In genomic region chr9:134456740-134457315, GRCh38 we compare ENCODE assay signal across 9 cellular contexts.
DNase-seq lines count a peak whose midpoint lies in the region; ATAC-seq, FAIRE-seq and TF ChIP-seq lines count a peak whose summit lies in the region.
"Had no signal": no experiment of that assay in that cellular context is flagged by ENCODE, and none has a peak within 500 bp of the region (broad histone marks: within the 10 kb centered on the region; RNA-seq: fewer than 3 reads in every experiment).

No MANE protein-coding gene starts in this region.

- H3K79me2 ChIP-seq in HepG2 (ENCODE audit: insufficient read depth, low read length): no peaks in the 10 kb centered on the region

- POLR2A ChIA-PET in HepG2 (lab: Yijun Ruan, JAX): no interaction called here

- H3K4me3 ChIP-seq in liver (ENCODE audit: low read depth in 1 of 3, low read length in 3 of 3) (no peak overlapping the region), HepG2 (replicated peaks in 1 of 3; ENCODE audit: insufficient read depth in 1 of 3, low read depth in 2 of 3, low read length in 3 of 3) (no peak overlapping the region), colonic mucosa (peak overlapping the region; percentile 28), aorta (ENCODE audit: low read length in 2 of 2) (no peak overlapping the region)

- no peak for TF ChIP-seq POLR2A in HepG2 (IDR thresholded peaks at IDR 0.05; ENCODE audit: insufficient read depth in 1 of 2, low read depth in 2 of 2, low read length in 2 of 2)

- H3K4me1 Mint-ChIP-seq in natural killer cell treated with Interleukin-12 subunit alpha and Interleukin-12 subunit beta and Interleukin-15 and Interleukin-18, amount 100 ng/mL, for 72 hours (ENCODE audit: low read depth in 2 of 2): peaks cover 7 to 8% of the 10 kb centered on the region in 2 donors

- TF ChIP-seq RAD21 in liver (IDR thresholded peaks at IDR 0.05) (no peak), HepG2 (CRISPR knock-in tag; IDR thresholded peaks at IDR 0.05) (no peak)

- peak overlapping the region; percentile 75 for H3K4me3 Mint-ChIP-seq in natural killer cell treated with Interleukin-12 subunit alpha and Interleukin-12 subunit beta and Interleukin-15 and Interleukin-18, amount 100 ng/mL, for 72 hours

- BruUV-seq in HepG2 (replicated peaks; lab: Mats Ljungman, UMichigan): no TSS peak

- H3K4me2 ChIP-seq in HepG2 (ENCODE audit: low read depth, low read length): no peak overlapping the region

- H4K20me1 ChIP-seq in HepG2 (ENCODE audit: insufficient read depth, low read length): no peaks in the 10 kb centered on the region

- ATAC-seq in HepG2 (no peak), aorta (ENCODE audit: low FRiP score) (no peak)
- no peak for ATAC-seq in natural killer cell treated with Interleukin-12 subunit alpha and Interleukin-12 subunit beta and Interleukin-15 and Interleukin-18, amount 100 ng/mL, for 72 hours
- no peak for ATAC-seq in activated CD4-positive, CD25-positive, alpha-beta regulatory T cell treated with anti-CD3 and anti-CD28 coated beads, Interleukin-2, amount 50 U/mL, for 24 hours

- H3K36me3 Mint-ChIP-seq in natural killer cell treated with Interleukin-12 subunit alpha and Interleukin-12 subunit beta and Interleukin-15 and Interleukin-18, amount 100 ng/mL, for 72 hours: no peaks in the 10 kb centered on the region

- H3K4me1 ChIP-seq in liver (ENCODE audit: control insufficient read depth in 4 of 4, insufficient read depth in 4 of 4, low read length in 3 of 4): peaks cover 0 to 2% (median 0%) of the 10 kb centered on the region in 4 donors
- no peaks in the 10 kb centered on the region for H3K4me1 ChIP-seq in HepG2 (ENCODE audit: insufficient read depth, low read length)
- H3K4me1 ChIP-seq in colonic mucosa: peaks cover 15% of the 10 kb centered on the region
- peaks cover 0 to 4% of the 10 kb centered on the region in 2 donors for H3K4me1 ChIP-seq in aorta (ENCODE audit: control insufficient read depth in 1 of 2, insufficient read depth in 2 of 2, low read length in 2 of 2)

- peak overlapping the region; percentile 71 to 90 for H3K27ac Mint-ChIP-seq in natural killer cell treated with Interleukin-12 subunit alpha and Interleukin-12 subunit beta and Interleukin-15 and Interleukin-18, amount 100 ng/mL, for 72 hours

- no peak overlapping the region for H3K9ac ChIP-seq in liver (ENCODE audit: low read depth in 1 of 2, low read length in 2 of 2)
- no peak overlapping the region for H3K9ac ChIP-seq in HepG2 (ENCODE audit: insufficient read depth, low read depth, low read length)
- peak overlapping the region; percentile 41 to 71 for H3K9ac ChIP-seq in colonic mucosa (ENCODE audit: low read depth in 2 of 2, low read length in 2 of 2)

- DNase-seq in HepG2 (ENCODE audit: low spot score) (no peak), colonic mucosa (no peak), aorta (no peak), NCI-H1694 (lab: John Stamatoyannopoulos, UW) (no peak), cerebellum (ENCODE audit: low spot score) (no peak)
- DNase-seq in natural killer cell treated with Interleukin-12 subunit alpha and Interleukin-12 subunit beta and Interleukin-15 and Interleukin-18, amount 100 ng/mL, for 72 hours (ENCODE audit: low spot score): no peak
- DNase-seq: COR-L47 had no signal

- TF ChIP-seq CTCF in liver (IDR thresholded peaks at IDR 0.05; ENCODE audit: low read depth, low read length, missing input control): no peak
- TF ChIP-seq CTCF in HepG2 (CRISPR knock-in tag; IDR thresholded peaks at IDR 0.05): no peak
- TF ChIP-seq CTCF in colonic mucosa (IDR thresholded peaks at IDR 0.05): no peak

- no peaks in the 10 kb centered on the region for H3K27me3 Mint-ChIP-seq in natural killer cell treated with Interleukin-12 subunit alpha and Interleukin-12 subunit beta and Interleukin-15 and Interleukin-18, amount 100 ng/mL, for 72 hours

- H3K36me3 ChIP-seq in liver (ENCODE audit: control insufficient read depth in 4 of 4, insufficient read depth in 3 of 4, low read depth in 1 of 4, low read length in 3 of 4) (no peaks in the 10 kb centered on the region), HepG2 (replicated peaks in 1 of 2; ENCODE audit: control insufficient read depth in 1 of 2, insufficient read depth in 2 of 2, low read length in 2 of 2) (no peaks in the 10 kb centered on the region), colonic mucosa (no peaks in the 10 kb centered on the region), aorta (ENCODE audit: control insufficient read depth in 1 of 2, insufficient read depth in 2 of 2, low read length in 1 of 2) (no peaks in the 10 kb centered on the region)

- H3K27me3 ChIP-seq in liver (ENCODE audit: control insufficient read depth in 4 of 4, insufficient read depth in 4 of 4, low read length in 3 of 4) (no peaks in the 10 kb centered on the region), HepG2 (ENCODE audit: control insufficient read depth in 1 of 2, insufficient read depth in 2 of 2, low read length in 2 of 2) (peaks cover 2 to 48% of the 10 kb centered on the region in 2 experiments; a peak in 4 of 5 replicates), colonic mucosa (no peaks in the 10 kb centered on the region), aorta (ENCODE audit: control insufficient read depth in 1 of 2, insufficient read depth in 2 of 2, low read length in 1 of 2) (no peaks in the 10 kb centered on the region)

- in situ Hi-C loops in HepG2 (cut with HindIII; ENCODE audit: extremely low pct_ligation_motif_present, low pct_unique_long_range_greater_than_20kb): loop anchor here (10.0 kb wide), 1 partner anchor 278 kb away; no protein-coding TSS in a partner anchor

- no peak for FAIRE-seq in HepG2 (lab: Jason Lieb, UNC)

- TF ChIP-seq EP300 in HepG2 (IDR thresholded peaks at IDR 0.05; ENCODE audit: low read depth in 2 of 2, low read length in 2 of 2) (no peak), HepG2 (CRISPR knock-in tag; IDR thresholded peaks at IDR 0.05; ENCODE audit: borderline replicate concordance) (no peak)

- CTCF ChIA-PET in HepG2 (lab: Yijun Ruan, JAX; ENCODE audit: low intra/inter-chr PET ratio, low total read pairs): no interaction called here

- no peak overlapping the region for H2AFZ ChIP-seq in HepG2 (ENCODE audit: low read length)

- peaks cover 0 to 5% (median 4%) of the 10 kb centered on the region in 4 donors for H3K9me3 ChIP-seq in liver (ENCODE audit: control insufficient read depth in 4 of 4, low read length in 3 of 4)
- no peaks in the 10 kb centered on the region for H3K9me3 ChIP-seq in HepG2 (ENCODE audit: low read length)
- no peaks in the 10 kb centered on the region for H3K9me3 ChIP-seq in colonic mucosa
- H3K9me3 ChIP-seq in aorta (ENCODE audit: control insufficient read depth, low read length): no peaks in the 10 kb centered on the region

- no peaks in the 10 kb centered on the region for H3K9me3 Mint-ChIP-seq in natural killer cell treated with Interleukin-12 subunit alpha and Interleukin-12 subunit beta and Interleukin-15 and Interleukin-18, amount 100 ng/mL, for 72 hours

- H3K27ac ChIP-seq in liver (ENCODE audit: low read depth in 1 of 2, low read length in 2 of 2) (peak overlapping the region; percentile 70 to 71), HepG2 (ENCODE audit: extremely low read length, insufficient read depth, low read length) (no peak overlapping the region), colonic mucosa (peak overlapping the region; percentile 92), aorta (ENCODE audit: low read depth in 1 of 2, low read length in 2 of 2) (peak overlapping the region; percentile 57 to 64)

- WGBS in liver: 87% methylated on average over 12 of the region's 12 CpGs
- WGBS in HepG2 (ENCODE audit: low lambda C conversion rate): 14% methylated on average over 6 of the region's 12 CpGs
- WGBS in aorta, 2 donors: 78 to 80% methylated on average over 12 of the region's 12 CpGs

- intact Hi-C loops in HepG2 (cut with micrococcal nuclease; ENCODE audit: unreplicated experiment) (no loop called here), colonic mucosa (cut with DNase I) (no loop called here), aorta (cut with DNase I) (loop anchor here in 1 of 2 donors (5.0 kb wide), 1 partner anchor 90 kb away; no protein-coding TSS in a partner anchor)

TF ChIP-seq in liver, 16 proteins besides CTCF, POLR2A, EP300 and RAD21:
- TF ChIP-seq HNF4G (IDR thresholded peaks at IDR 0.05) (no peak), FOXA1 (IDR thresholded peaks at IDR 0.05) (no peak), SP1 (IDR thresholded peaks at IDR 0.05) (no peak)

TF ChIP-seq in HepG2, 621 proteins besides CTCF, POLR2A, EP300 and RAD21:
- no peak for TF ChIP-seq RXRB (CRISPR knock-in tag; IDR thresholded peaks at IDR 0.05; ENCODE audit: borderline replicate concordance)
- TF ChIP-seq, protein P1, sequence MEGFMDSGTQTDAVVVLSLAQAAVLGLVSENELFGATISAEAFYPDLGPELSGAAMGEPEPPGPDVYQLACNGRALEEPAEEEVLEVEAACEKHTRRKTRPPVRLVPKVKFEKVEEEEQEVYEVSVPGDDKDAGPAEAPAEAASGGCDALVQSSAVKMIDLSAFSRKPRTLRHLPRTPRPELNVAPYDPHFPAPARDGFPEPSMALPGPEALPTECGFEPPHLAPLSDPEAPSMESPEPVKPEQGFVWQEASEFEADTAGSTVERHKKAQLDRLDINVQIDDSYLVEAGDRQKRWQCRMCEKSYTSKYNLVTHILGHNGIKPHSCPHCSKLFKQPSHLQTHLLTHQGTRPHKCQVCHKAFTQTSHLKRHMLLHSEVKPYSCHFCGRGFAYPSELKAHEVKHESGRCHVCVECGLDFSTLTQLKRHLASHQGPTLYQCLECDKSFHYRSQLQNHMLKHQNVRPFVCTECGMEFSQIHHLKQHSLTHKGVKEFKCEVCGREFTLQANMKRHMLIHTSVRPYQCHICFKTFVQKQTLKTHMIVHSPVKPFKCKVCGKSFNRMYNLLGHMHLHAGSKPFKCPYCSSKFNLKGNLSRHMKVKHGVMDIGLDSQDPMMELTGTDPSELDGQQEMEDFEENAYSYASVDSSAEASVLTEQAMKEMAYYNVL (CRISPR knock-in tag; IDR thresholded peaks at IDR 0.05; ENCODE audit: borderline replicate concordance): no peak
- no peak for TF ChIP-seq ZNF446 (CRISPR knock-in tag; IDR thresholded peaks at IDR 0.05)
- no peak for TF ChIP-seq ZFP36 (IDR thresholded peaks at IDR 0.05; ENCODE audit: borderline replicate concordance, low read depth, low read length, partially characterized antibody)
- no peak for TF ChIP-seq RNF2 (conservative IDR thresholded peaks at IDR 0.05; ENCODE audit: low read depth)
- TF ChIP-seq SRSF1 (optimal IDR thresholded peaks at IDR 0.05; ENCODE audit: low read depth, low read length): no peak
- no peak for TF ChIP-seq MTERF4 (CRISPR knock-in tag; IDR thresholded peaks at IDR 0.05)
- no peak for TF ChIP-seq ZNF713 (CRISPR knock-in tag; IDR thresholded peaks at IDR 0.05)
- no peak for TF ChIP-seq RARG (CRISPR knock-in tag; IDR thresholded peaks at IDR 0.05; ENCODE audit: low read depth)

Comparison
In these comparisons a context has a peak if more than half of its experiments do, and no peak if none do; other contexts are left out.
1. H3K9ac ChIP-seq: peak in colonic mucosa (2 of 2); none in liver (0 of 2) and HepG2 (single experiment).